ENCODE assay signal across 1 cellular context in genomic region chr2:72825271-72826155, GRCh38.
TF ChIP-seq lines count a peak whose summit lies in the region.

Gene EXOC6B, minus strand, starts transcription at chr2:72826033.

TF ChIP-seq in HepG2, 621 proteins besides CTCF, POLR2A, EP300 and RAD21 (continued from another document and continues in another):
- TF ChIP-seq ARID4A (CRISPR knock-in tag; IDR thresholded peaks at IDR 0.05; ENCODE audit: borderline replicate concordance) (peak; percentile 97), FLYWCH1 (CRISPR knock-in tag; IDR thresholded peaks at IDR 0.05) (no peak), ZNF670 (CRISPR knock-in tag; IDR thresholded peaks at IDR 0.05; ENCODE audit: borderline replicate concordance) (no peak), PLRG1 (conservative IDR thresholded peaks at IDR 0.05) (no peak), RNF2 (conservative IDR thresholded peaks at IDR 0.05; ENCODE audit: low read depth) (no peak), ARNT2 (CRISPR knock-in tag; IDR thresholded peaks at IDR 0.05; ENCODE audit: low read depth) (peak; percentile 86), ZNF703 (CRISPR knock-in tag; IDR thresholded peaks at IDR 0.05; ENCODE audit: borderline replicate concordance) (no peak), ZNF451 (CRISPR knock-in tag; IDR thresholded peaks at IDR 0.05) (peak; percentile 72; the same call in 1 of the 2 replicates), ZNF83 (CRISPR knock-in tag; IDR thresholded peaks at IDR 0.05; ENCODE audit: borderline replicate concordance) (peak; percentile 61; the same call in 1 of the 2 replicates), SSRP1 (CRISPR knock-in tag; IDR thresholded peaks at IDR 0.05) (no peak), BCL6 (CRISPR knock-in tag; IDR thresholded peaks at IDR 0.05) (no peak; the same call in 1 of the 2 replicates), ZNF18 (CRISPR knock-in tag; IDR thresholded peaks at IDR 0.05; ENCODE audit: insufficient replicate concordance) (no peak), ZNF563 (CRISPR knock-in tag; IDR thresholded peaks at IDR 0.05) (peak; percentile 79), HNRNPH1 (optimal IDR thresholded peaks at IDR 0.05; ENCODE audit: low read depth, low read length) (peak; percentile 71), ZNF251 (CRISPR knock-in tag; IDR thresholded peaks at IDR 0.05) (no peak), RCOR2 (CRISPR knock-in tag; IDR thresholded peaks at IDR 0.05) (0 out of 2 replicates have a peak, but pooled peaks have one; percentile 41), TGIF2 (CRISPR knock-in tag; IDR thresholded peaks at IDR 0.05) (peak; percentile 64; the same call in 1 of the 2 replicates), SYNCRIP (IDR thresholded peaks at IDR 0.05; ENCODE audit: insufficient read depth, low read depth, low read length) (no peak), USF2 (IDR thresholded peaks at IDR 0.05; ENCODE audit: low read depth, low read length) (no peak), USF2 (CRISPR knock-in tag; IDR thresholded peaks at IDR 0.05; ENCODE audit: borderline replicate concordance) (no peak), KDM1A (CRISPR knock-in tag; IDR thresholded peaks at IDR 0.05) (no peak), ZNF121 (CRISPR knock-in tag; IDR thresholded peaks at IDR 0.05) (peak; percentile 60; the same call in 1 of the 2 replicates), KLF6 (CRISPR knock-in tag; IDR thresholded peaks at IDR 0.05) (peak; percentile 85; the same call in 1 of the 2 replicates), ZNF720 (CRISPR knock-in tag; IDR thresholded peaks at IDR 0.05) (no peak), NFE2L1 (CRISPR knock-in tag; IDR thresholded peaks at IDR 0.05; ENCODE audit: borderline replicate concordance) (no peak), NR2F2 (IDR thresholded peaks at IDR 0.05; ENCODE audit: borderline replicate concordance, low read depth) (no peak), SALL2 (CRISPR knock-in tag; IDR thresholded peaks at IDR 0.05) (peak; percentile 38; the same call in 1 of the 2 replicates), WIZ (CRISPR knock-in tag; IDR thresholded peaks at IDR 0.05) (peak; percentile 86), ZNF576 (CRISPR knock-in tag; IDR thresholded peaks at IDR 0.05) (no peak), ZNF552 (CRISPR knock-in tag; IDR thresholded peaks at IDR 0.05; ENCODE audit: borderline replicate concordance) (no peak), PHF5A (CRISPR knock-in tag; IDR thresholded peaks at IDR 0.05; ENCODE audit: low read depth, unreplicated experiment) (peak; percentile 50), ZNF614 (CRISPR knock-in tag; IDR thresholded peaks at IDR 0.05; ENCODE audit: borderline replicate concordance) (peak; percentile 49; the same call in 1 of the 2 replicates), RXRA (CRISPR knock-in tag; IDR thresholded peaks at IDR 0.05) (peak; percentile 78), ATF6 (CRISPR knock-in tag; conservative IDR thresholded peaks at IDR 0.05) (no peak), KLF13 (CRISPR knock-in tag; IDR thresholded peaks at IDR 0.05) (no peak), ZNF335 (CRISPR knock-in tag; IDR thresholded peaks at IDR 0.05) (peak; percentile 57; the same call in 1 of the 2 replicates), TBL1XR1 (IDR thresholded peaks at IDR 0.05; ENCODE audit: borderline replicate concordance, low read length, partially characterized antibody) (peak; percentile 65), ZNF879 (CRISPR knock-in tag; IDR thresholded peaks at IDR 0.05) (peak; percentile 65; the same call in 1 of the 2 replicates), ZNF280D (CRISPR knock-in tag; IDR thresholded peaks at IDR 0.05) (peak; percentile 85), ZNF503 (CRISPR knock-in tag; IDR thresholded peaks at IDR 0.05) (no peak), GTF2F1 (IDR thresholded peaks at IDR 0.05; ENCODE audit: low read length) (no peak), STAT5B (CRISPR knock-in tag; IDR thresholded peaks at IDR 0.05) (no peak), ZBED4 (CRISPR knock-in tag; IDR thresholded peaks at IDR 0.05; ENCODE audit: borderline replicate concordance) (peak; percentile 81; the same call in 1 of the 2 replicates), PHF21A (CRISPR knock-in tag; IDR thresholded peaks at IDR 0.05) (peak; percentile 79)
